ENCODE assay signal across 9 cellular contexts in genomic region chr3:184641430-184641829, GRCh38.
"Had no signal": no experiment of that assay in that cellular context is flagged by ENCODE, and none has a peak within 500 bp of the region (broad histone marks: within the 10 kb centered on the region; RNA-seq: fewer than 3 reads in every experiment).

No MANE protein-coding gene starts in this region.

- H3K4me1 Mint-ChIP-seq: IgD-negative memory B cell had no signal

- H3K9me3 ChIP-seq: HAP-1 had no signal

- H3K4me3 Mint-ChIP-seq: HFFc6, IgD-negative memory B cell had no signal

- H3K9me3 Mint-ChIP-seq: HFFc6, IgD-negative memory B cell had no signal

- H3K27ac ChIP-seq: GM23248, HL-60 had no signal

- H3K4me1 ChIP-seq: HAP-1 had no signal

- H3K27ac Mint-ChIP-seq: HFFc6 had no signal

- H3K36me3 ChIP-seq: HAP-1 had no signal

- ATAC-seq: HCT116 had no signal

- DNase-seq: GM23248, GOT3, H7, HFFc6, KG1 had no signal

- H2AFZ ChIP-seq: GM23248 had no signal

- H3K4me3 ChIP-seq: GM23248, HAP-1 had no signal

- H3K9ac ChIP-seq: GM23248 had no signal
